14 cellular contexts compared by ENCODE assay signal in genomic region chr9:128022886-128023285, GRCh38. TPM values are rescaled to one million over a fixed set of nuclear protein-coding genes. Genes with fewer than 3 reads are reported as not detected.
A peak's percentile ranks its signal among the peaks of the same experiment; 100 is the strongest.
DNase-seq lines count a peak whose midpoint lies in the region; ATAC-seq and TF ChIP-seq lines count a peak whose summit lies in the region.
"Had no signal": no experiment of that assay in that cellular context is flagged by ENCODE, and none has a peak within 500 bp of the region (broad histone marks: within the 10 kb centered on the region; RNA-seq: fewer than 3 reads in every experiment).

No MANE protein-coding gene starts in this region.

- no peak overlapping the region for H3K4me3 Mint-ChIP-seq in activated naive CD4-positive, alpha-beta T cell treated with anti-CD3 and anti-CD28 coated beads, Interleukin-2, amount 50 U/mL, for 24 hours
- peak overlapping the region; percentile 55 to 63 for H3K4me3 Mint-ChIP-seq in effector memory CD8-positive, alpha-beta T cell

- no peak overlapping the region for H2AFZ ChIP-seq in PC-3 (ENCODE audit: low read length)

- no peak for ATAC-seq in activated naive CD4-positive, alpha-beta T cell treated with anti-CD3 and anti-CD28 coated beads, Interleukin-2, amount 50 U/mL, for 72 hours
- ATAC-seq in PC-3 (peak; percentile 83), upper lobe of left lung (ENCODE audit: low FRiP score in 2 of 2) (no peak)
- no peak for ATAC-seq in effector memory CD8-positive, alpha-beta T cell (replicated peaks)

- H3K27me3 Mint-ChIP-seq in activated naive CD4-positive, alpha-beta T cell treated with anti-CD3 and anti-CD28 coated beads, Interleukin-2, amount 50 U/mL, for 24 hours = no peaks in the 10 kb centered on the region
- H3K27me3 Mint-ChIP-seq in effector memory CD8-positive, alpha-beta T cell = no peaks in the 10 kb centered on the region

- H3K27me3 ChIP-seq in PC-3 (ENCODE audit: low read length) = no peaks in the 10 kb centered on the region
- no peaks in the 10 kb centered on the region for H3K27me3 ChIP-seq in thymus (ENCODE audit: control insufficient read depth, insufficient read depth)
- H3K27me3 ChIP-seq in upper lobe of left lung = no peaks in the 10 kb centered on the region
- H3K27me3 ChIP-seq: cardiac muscle cell, upper lobe of right lung had no signal

- no peaks in the 10 kb centered on the region for H3K36me3 ChIP-seq in PC-3 (ENCODE audit: low read depth, low read length)
- no peaks in the 10 kb centered on the region for H3K36me3 ChIP-seq in thymus (ENCODE audit: control insufficient read depth, insufficient read depth)
- H3K36me3 ChIP-seq in upper lobe of left lung = no peaks in the 10 kb centered on the region
- H3K36me3 ChIP-seq: cardiac muscle cell, upper lobe of right lung had no signal

- CTCF ChIA-PET in PC-3 (lab: Charles Lee) = no interaction called here

- TF ChIP-seq CTCF in PC-3 (conservative IDR thresholded peaks at IDR 0.05; ENCODE audit: low read depth, low read length) (no peak), upper lobe of left lung (IDR thresholded peaks at IDR 0.05) (no peak)

- H3K9me3 Mint-ChIP-seq in activated naive CD4-positive, alpha-beta T cell treated with anti-CD3 and anti-CD28 coated beads, Interleukin-2, amount 50 U/mL, for 24 hours = no peaks in the 10 kb centered on the region
- no peaks in the 10 kb centered on the region for H3K9me3 Mint-ChIP-seq in activated naive CD4-positive, alpha-beta T cell treated with anti-CD3 and anti-CD28 coated beads, Interleukin-2, amount 50 U/mL, for 72 hours
- no peaks in the 10 kb centered on the region for H3K9me3 Mint-ChIP-seq in effector memory CD8-positive, alpha-beta T cell

- POLR2A ChIA-PET in PC-3 (lab: Charles Lee; ENCODE audit: unreplicated experiment) = no interaction called here

- TF ChIP-seq POLR2A in upper lobe of left lung (IDR thresholded peaks at IDR 0.05) = no peak

- H3F3A ChIP-seq in PC-3 (ENCODE audit: low read length, unreplicated experiment) = no peaks in the 10 kb centered on the region

- H3K4me1 ChIP-seq in PC-3 (ENCODE audit: insufficient read depth, low read length) = peaks cover 4% of the 10 kb centered on the region; the same call in 1 of the 2 replicates
- H3K4me1 ChIP-seq in thymus (ENCODE audit: control insufficient read depth, insufficient read depth, low read length) = peaks cover 37% of the 10 kb centered on the region
- H3K4me1 ChIP-seq in upper lobe of left lung = peaks cover 0 to 11% (median 4%) of the 10 kb centered on the region in 4 donors

- 82% methylated on average over 2 of the region's 2 CpGs for WGBS in thymus
- WGBS in upper lobe of left lung, 2 donors = 63 to 71% methylated on average over 2 of the region's 2 CpGs

- H3K27ac ChIP-seq in PC-3 (ENCODE audit: low read length) = no peak overlapping the region
- H3K27ac ChIP-seq in thymus (ENCODE audit: low read depth) = peak overlapping the region; percentile 53
- no peak overlapping the region for H3K27ac ChIP-seq in upper lobe of left lung
- H3K27ac ChIP-seq: cardiac muscle cell, upper lobe of right lung had no signal

- no TSS peak for BruUV-seq in PC-3 (replicated peaks; lab: Mats Ljungman, UMichigan)

- no peaks in the 10 kb centered on the region for H4K20me1 ChIP-seq in PC-3 (ENCODE audit: low read length)

- H3K4me3 ChIP-seq in PC-3 (ENCODE audit: low read length) (no peak overlapping the region), thymus (ENCODE audit: low read length) (no peak overlapping the region), upper lobe of left lung (no peak overlapping the region)
- H3K4me3 ChIP-seq: cardiac muscle cell, upper lobe of right lung had no signal

- H3K9me3 ChIP-seq in PC-3 (ENCODE audit: low read length) (no peaks in the 10 kb centered on the region), thymus (ENCODE audit: control insufficient read depth) (no peaks in the 10 kb centered on the region), upper lobe of left lung (no peaks in the 10 kb centered on the region)
- H3K9me3 ChIP-seq: upper lobe of right lung had no signal

- peak overlapping the region; percentile 92 for H3K27ac Mint-ChIP-seq in activated naive CD4-positive, alpha-beta T cell treated with anti-CD3 and anti-CD28 coated beads, Interleukin-2, amount 50 U/mL, for 24 hours
- H3K27ac Mint-ChIP-seq in activated naive CD4-positive, alpha-beta T cell treated with anti-CD3 and anti-CD28 coated beads, Interleukin-2, amount 50 U/mL, for 72 hours = peak overlapping the region in 1 of 2 donors; percentile 50
- H3K27ac Mint-ChIP-seq in effector memory CD8-positive, alpha-beta T cell = peak overlapping the region; percentile 99

- no peak for DNase-seq in activated naive CD4-positive, alpha-beta T cell treated with anti-CD3 and anti-CD28 coated beads, Interleukin-2, amount 50 U/mL, for 72 hours (ENCODE audit: low spot score in 2 of 2)
- DNase-seq in PC-3 (peak; percentile 39), upper lobe of left lung (no peak), NCI-H1694 treated with DMSO at 0.1 percent for 48 hours (lab: John Stamatoyannopoulos, UW) (no peak)
- no peak for DNase-seq in effector memory CD8-positive, alpha-beta T cell
- DNase-seq in activated effector memory CD4-positive, alpha-beta T cell treated with Interleukin-2 at 50 U/mL for 16 hours = no peak
- DNase-seq: activated CD4-positive, alpha-beta T cell treated with anti-CD3 and anti-CD28 coated beads for 48 hours; activated gamma-delta T cell treated with Interleukin-2 at 50 U/mL for 16 hours; GOT3; NCI-H2081 treated with DMSO at 0.1 percent for 48 hours; upper lobe of right lung had no signal

- no peaks in the 10 kb centered on the region for H3K36me3 Mint-ChIP-seq in activated naive CD4-positive, alpha-beta T cell treated with anti-CD3 and anti-CD28 coated beads, Interleukin-2, amount 50 U/mL, for 24 hours
- H3K36me3 Mint-ChIP-seq in activated naive CD4-positive, alpha-beta T cell treated with anti-CD3 and anti-CD28 coated beads, Interleukin-2, amount 50 U/mL, for 72 hours = no peaks in the 10 kb centered on the region
- peaks cover 52% of the 10 kb centered on the region for H3K36me3 Mint-ChIP-seq in effector memory CD8-positive, alpha-beta T cell (ENCODE audit: insufficient read depth)

- no peak overlapping the region for H3K4me2 ChIP-seq in PC-3 (ENCODE audit: low read length)

- no peaks in the 10 kb centered on the region for H3K9me2 ChIP-seq in PC-3 (replicated peaks; ENCODE audit: low read length)

- TF ChIP-seq EP300 in upper lobe of left lung (IDR thresholded peaks at IDR 0.05) = no peak

- no peak overlapping the region for H3K9ac ChIP-seq in PC-3 (ENCODE audit: low read length)

- H3K79me2 ChIP-seq in PC-3 (ENCODE audit: low read length) = no peaks in the 10 kb centered on the region

- intact Hi-C loops in PC-3 (cut with micrococcal nuclease) = no loop called here

- peaks cover 79% of the 10 kb centered on the region for H3K4me1 Mint-ChIP-seq in activated naive CD4-positive, alpha-beta T cell treated with anti-CD3 and anti-CD28 coated beads, Interleukin-2, amount 50 U/mL, for 24 hours
- H3K4me1 Mint-ChIP-seq in effector memory CD8-positive, alpha-beta T cell (ENCODE audit: low read depth in 2 of 2) = peaks cover 61 to 64% of the 10 kb centered on the region in 2 donors

RNA-seq across cellular contexts. Expression of gene EEIG1, which starts 42.1 kb away (rescaled TPM):
- total RNA-seq in activated naive CD4-positive, alpha-beta T cell treated with anti-CD3 and anti-CD28 coated beads, Interleukin-2, amount 50 U/mL, for 72 hours = 10 to 100 TPM; 63.1 to 96.5 TPM
- total RNA-seq in PC-3 (2014; rRNA removed) (10.8 and 26.1 TPM in 2 replicates), upper lobe of left lung (10 to 100 TPM; 17.8 to 60.7 (median 48.0) TPM)
- polyA plus RNA-seq in thymus = 51.4 TPM

RNA-seq across cellular contexts. Expression of gene NAIF1, which starts 44.2 kb away (rescaled TPM):
- 10 to 100 TPM in 1 of 2 donors, 1 to 10 TPM in 1; 9.8 to 12.7 TPM for total RNA-seq in activated naive CD4-positive, alpha-beta T cell treated with anti-CD3 and anti-CD28 coated beads, Interleukin-2, amount 50 U/mL, for 72 hours
- total RNA-seq in PC-3 (2014; rRNA removed) (8.4 and 11.1 TPM in 2 replicates), upper lobe of left lung (10 to 100 TPM in 5 of 6 donors, 1 to 10 TPM in 1; 8.0 to 37.7 (median 13.0) TPM)
- polyA plus RNA-seq in thymus = 11.5 TPM

RNA-seq across cellular contexts. Expression of gene SLC25A25, which starts 45.1 kb away (rescaled TPM):
- total RNA-seq in activated naive CD4-positive, alpha-beta T cell treated with anti-CD3 and anti-CD28 coated beads, Interleukin-2, amount 50 U/mL, for 72 hours = 10 to 100 TPM; 10.9 to 19.0 TPM
- total RNA-seq in PC-3 (2014; rRNA removed) (25.2 and 37.0 TPM in 2 replicates), upper lobe of left lung (10 to 100 TPM; 23.6 to 40.2 (median 33.7) TPM)
- polyA plus RNA-seq in thymus = 12.3 TPM
